ENCODE assay signal across 8 cellular contexts in genomic region chr20:13587370-13587769, GRCh38.
"Had no signal": no experiment of that assay in that cellular context is flagged by ENCODE, and none has a peak within 500 bp of the region (broad histone marks: within the 10 kb centered on the region; RNA-seq: fewer than 3 reads in every experiment).

No MANE protein-coding gene starts in this region.

- FAIRE-seq: G401.6, GM12878, GM12891, GM12892, GM18507, GM19239 had no signal

- H3K4me3 ChIP-seq: GM12878 had no signal

- ATAC-seq: GM12878 had no signal

- DNase-seq: GDM1, GF-D8 had no signal
